ENCODE assay signal across 1 cellular context in genomic region chr6:31792741-31793140, GRCh38.
TF ChIP-seq lines count a peak whose summit lies in the region.

No MANE protein-coding gene starts in this region.

TF ChIP-seq in endothelial cell of umbilical vein, 7 proteins besides CTCF, POLR2A, EP300 and RAD21:
- no peak for TF ChIP-seq FOS (IDR thresholded peaks at IDR 0.05; ENCODE audit: borderline replicate concordance, insufficient read depth, low read length)
